ENCODE assay signal across 1 cellular context in the genomic region with DNA sequence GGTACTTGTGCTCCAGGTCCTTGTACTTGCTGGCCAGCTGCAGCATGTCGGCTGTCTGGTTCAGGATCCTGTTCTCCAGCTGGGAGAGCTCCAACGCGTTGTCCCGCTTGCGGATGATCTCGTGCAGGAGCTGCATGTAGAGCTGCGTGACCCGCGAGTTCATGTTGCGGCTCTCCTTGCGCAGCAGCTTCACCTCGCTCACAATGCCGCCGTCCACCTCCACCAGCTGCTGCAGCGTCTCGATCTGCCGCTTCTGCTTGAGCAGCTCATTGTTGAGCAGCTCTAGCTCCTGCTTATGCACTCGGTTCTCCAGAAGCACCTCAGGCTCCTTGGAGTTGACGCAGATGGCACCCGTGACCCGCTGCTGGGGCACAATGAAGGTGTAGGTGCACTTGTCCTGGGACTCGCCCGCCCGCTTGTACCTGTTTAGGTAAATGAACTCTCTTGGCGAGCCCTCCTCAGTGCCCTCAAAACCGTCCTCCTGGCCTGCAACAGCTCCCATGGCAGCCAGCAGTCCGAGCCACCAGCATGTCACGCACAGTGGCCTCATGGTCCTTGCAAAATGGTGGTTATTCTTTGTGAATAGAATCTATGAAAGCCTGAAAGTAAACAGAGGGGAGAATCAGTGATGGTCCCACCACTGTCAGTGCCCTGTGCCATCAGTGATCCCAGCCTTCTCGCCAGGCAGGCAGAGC.
TF ChIP-seq lines count a peak whose summit lies in the region.

No MANE protein-coding gene starts in this region.

TF ChIP-seq in HepG2, 621 proteins besides CTCF, POLR2A, EP300 and RAD21 (continued from another document):
- TF ChIP-seq, protein P1, sequence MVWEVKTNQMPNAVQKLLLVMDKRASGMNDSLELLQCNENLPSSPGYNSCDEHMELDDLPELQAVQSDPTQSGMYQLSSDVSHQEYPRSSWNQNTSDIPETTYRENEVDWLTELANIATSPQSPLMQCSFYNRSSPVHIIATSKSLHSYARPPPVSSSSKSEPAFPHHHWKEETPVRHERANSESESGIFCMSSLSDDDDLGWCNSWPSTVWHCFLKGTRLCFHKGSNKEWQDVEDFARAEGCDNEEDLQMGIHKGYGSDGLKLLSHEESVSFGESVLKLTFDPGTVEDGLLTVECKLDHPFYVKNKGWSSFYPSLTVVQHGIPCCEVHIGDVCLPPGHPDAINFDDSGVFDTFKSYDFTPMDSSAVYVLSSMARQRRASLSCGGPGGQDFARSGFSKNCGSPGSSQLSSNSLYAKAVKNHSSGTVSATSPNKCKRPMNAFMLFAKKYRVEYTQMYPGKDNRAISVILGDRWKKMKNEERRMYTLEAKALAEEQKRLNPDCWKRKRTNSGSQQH (CRISPR knock-in tag; IDR thresholded peaks at IDR 0.05; ENCODE audit: low read depth) = no peak
- TF ChIP-seq ZNF556 (CRISPR knock-in tag; IDR thresholded peaks at IDR 0.05; ENCODE audit: borderline replicate concordance) = no peak
- TF ChIP-seq, protein P2, sequence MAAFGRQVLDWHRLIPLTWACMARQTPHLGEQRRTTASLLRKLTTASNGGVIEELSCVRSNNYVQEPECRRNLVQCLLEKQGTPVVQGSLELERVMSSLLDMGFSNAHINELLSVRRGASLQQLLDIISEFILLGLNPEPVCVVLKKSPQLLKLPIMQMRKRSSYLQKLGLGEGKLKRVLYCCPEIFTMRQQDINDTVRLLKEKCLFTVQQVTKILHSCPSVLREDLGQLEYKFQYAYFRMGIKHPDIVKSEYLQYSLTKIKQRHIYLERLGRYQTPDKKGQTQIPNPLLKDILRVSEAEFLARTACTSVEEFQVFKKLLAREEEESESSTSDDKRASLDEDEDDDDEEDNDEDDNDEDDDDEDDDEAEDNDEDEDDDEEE (CRISPR knock-in tag; IDR thresholded peaks at IDR 0.05) = 0 out of 2 replicates have a peak, but pooled peaks have one; percentile 22
- no peak for TF ChIP-seq TCF12 (IDR thresholded peaks at IDR 0.05)
- TF ChIP-seq TCF12 (CRISPR knock-in tag; IDR thresholded peaks at IDR 0.05) = 0 out of 2 replicates have a peak, but pooled peaks have one; percentile 53
- TF ChIP-seq, protein P3, sequence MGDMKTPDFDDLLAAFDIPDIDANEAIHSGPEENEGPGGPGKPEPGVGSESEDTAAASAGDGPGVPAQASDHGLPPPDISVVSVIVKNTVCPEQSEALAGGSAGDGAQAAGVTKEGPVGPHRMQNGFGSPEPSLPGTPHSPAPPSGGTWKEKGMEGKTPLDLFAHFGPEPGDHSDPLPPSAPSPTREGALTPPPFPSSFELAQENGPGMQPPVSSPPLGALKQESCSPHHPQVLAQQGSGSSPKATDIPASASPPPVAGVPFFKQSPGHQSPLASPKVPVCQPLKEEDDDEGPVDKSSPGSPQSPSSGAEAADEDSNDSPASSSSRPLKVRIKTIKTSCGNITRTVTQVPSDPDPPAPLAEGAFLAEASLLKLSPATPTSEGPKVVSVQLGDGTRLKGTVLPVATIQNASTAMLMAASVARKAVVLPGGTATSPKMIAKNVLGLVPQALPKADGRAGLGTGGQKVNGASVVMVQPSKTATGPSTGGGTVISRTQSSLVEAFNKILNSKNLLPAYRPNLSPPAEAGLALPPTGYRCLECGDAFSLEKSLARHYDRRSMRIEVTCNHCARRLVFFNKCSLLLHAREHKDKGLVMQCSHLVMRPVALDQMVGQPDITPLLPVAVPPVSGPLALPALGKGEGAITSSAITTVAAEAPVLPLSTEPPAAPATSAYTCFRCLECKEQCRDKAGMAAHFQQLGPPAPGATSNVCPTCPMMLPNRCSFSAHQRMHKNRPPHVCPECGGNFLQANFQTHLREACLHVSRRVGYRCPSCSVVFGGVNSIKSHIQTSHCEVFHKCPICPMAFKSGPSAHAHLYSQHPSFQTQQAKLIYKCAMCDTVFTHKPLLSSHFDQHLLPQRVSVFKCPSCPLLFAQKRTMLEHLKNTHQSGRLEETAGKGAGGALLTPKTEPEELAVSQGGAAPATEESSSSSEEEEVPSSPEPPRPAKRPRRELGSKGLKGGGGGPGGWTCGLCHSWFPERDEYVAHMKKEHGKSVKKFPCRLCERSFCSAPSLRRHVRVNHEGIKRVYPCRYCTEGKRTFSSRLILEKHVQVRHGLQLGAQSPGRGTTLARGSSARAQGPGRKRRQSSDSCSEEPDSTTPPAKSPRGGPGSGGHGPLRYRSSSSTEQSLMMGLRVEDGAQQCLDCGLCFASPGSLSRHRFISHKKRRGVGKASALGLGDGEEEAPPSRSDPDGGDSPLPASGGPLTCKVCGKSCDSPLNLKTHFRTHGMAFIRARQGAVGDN (CRISPR knock-in tag; IDR thresholded peaks at IDR 0.05) = peak; percentile 57
- TF ChIP-seq ZBTB38 (CRISPR knock-in tag; IDR thresholded peaks at IDR 0.05) = peak; percentile 89; the same call in 1 of the 2 replicates
TF ChIP-seq in HepG2: peak in this region for 5.
